Comparison of ENCODE assay signal across 1 cellular context in the genomic region with DNA sequence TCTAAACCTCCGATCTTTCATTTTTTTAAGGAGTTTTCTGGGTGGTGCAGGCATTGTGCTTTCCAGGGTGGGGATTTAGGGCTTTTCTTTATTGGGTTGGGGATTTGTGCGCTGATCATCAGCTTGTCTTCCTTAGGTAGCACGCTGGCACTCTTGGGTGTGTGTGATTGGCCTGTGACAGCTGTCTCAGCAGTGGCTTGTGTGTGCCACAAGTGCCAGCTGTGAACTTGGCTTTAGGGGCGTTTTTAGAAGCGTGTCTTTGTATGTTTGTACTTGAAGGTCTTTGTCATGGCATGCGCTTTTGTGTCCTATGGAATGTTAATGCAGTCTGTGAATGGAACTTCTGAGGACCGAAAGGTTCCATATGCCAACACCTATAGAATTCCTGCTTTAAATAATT.
TF ChIP-seq lines count a peak whose summit lies in the region.

No MANE protein-coding gene starts in this region.

TF ChIP-seq in GM12878, 131 proteins besides CTCF, POLR2A, EP300 and RAD21:
- TF ChIP-seq, protein P1, sequence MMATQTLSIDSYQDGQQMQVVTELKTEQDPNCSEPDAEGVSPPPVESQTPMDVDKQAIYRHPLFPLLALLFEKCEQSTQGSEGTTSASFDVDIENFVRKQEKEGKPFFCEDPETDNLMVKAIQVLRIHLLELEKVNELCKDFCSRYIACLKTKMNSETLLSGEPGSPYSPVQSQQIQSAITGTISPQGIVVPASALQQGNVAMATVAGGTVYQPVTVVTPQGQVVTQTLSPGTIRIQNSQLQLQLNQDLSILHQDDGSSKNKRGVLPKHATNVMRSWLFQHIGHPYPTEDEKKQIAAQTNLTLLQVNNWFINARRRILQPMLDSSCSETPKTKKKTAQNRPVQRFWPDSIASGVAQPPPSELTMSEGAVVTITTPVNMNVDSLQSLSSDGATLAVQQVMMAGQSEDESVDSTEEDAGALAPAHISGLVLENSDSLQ (IDR thresholded peaks at IDR 0.05) = peak; percentile 79
- TF ChIP-seq KLF5 (IDR thresholded peaks at IDR 0.05; ENCODE audit: partially characterized antibody) = no peak
- no peak for TF ChIP-seq YBX1 (IDR thresholded peaks at IDR 0.05)
- TF ChIP-seq, protein P2, sequence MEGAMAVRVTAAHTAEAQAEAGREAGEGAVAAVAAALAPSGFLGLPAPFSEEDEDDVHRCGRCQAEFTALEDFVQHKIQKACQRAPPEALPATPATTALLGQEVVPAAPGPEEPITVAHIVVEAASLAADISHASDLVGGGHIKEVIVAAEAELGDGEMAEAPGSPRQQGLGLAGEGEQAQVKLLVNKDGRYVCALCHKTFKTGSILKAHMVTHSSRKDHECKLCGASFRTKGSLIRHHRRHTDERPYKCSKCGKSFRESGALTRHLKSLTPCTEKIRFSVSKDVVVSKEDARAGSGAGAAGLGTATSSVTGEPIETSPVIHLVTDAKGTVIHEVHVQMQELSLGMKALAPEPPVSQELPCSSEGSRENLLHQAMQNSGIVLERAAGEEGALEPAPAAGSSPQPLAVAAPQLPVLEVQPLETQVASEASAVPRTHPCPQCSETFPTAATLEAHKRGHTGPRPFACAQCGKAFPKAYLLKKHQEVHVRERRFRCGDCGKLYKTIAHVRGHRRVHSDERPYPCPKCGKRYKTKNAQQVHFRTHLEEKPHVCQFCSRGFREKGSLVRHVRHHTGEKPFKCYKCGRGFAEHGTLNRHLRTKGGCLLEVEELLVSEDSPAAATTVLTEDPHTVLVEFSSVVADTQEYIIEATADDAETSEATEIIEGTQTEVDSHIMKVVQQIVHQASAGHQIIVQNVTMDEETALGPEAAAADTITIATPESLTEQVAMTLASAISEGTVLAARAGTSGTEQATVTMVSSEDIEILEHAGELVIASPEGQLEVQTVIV (IDR thresholded peaks at IDR 0.05; ENCODE audit: borderline replicate concordance, partially characterized antibody) = peak; percentile 3
TF ChIP-seq in GM12878: peak in this region for 2.
